ENCODE assay signal across 1 cellular context in genomic region chr21:33642027-33642895, GRCh38.
TF ChIP-seq lines count a peak whose summit lies in the region.

Gene ITSN1 (plus strand): TSS chr21:33642501. CDS start chr21:33718829, 76,328 bp downstream.

TF ChIP-seq in HepG2, 621 proteins besides CTCF, POLR2A, EP300 and RAD21 (continued from another document and continues in another):
- TF ChIP-seq ARNT2 (CRISPR knock-in tag; IDR thresholded peaks at IDR 0.05; ENCODE audit: low read depth): peak; percentile 20
- no peak for TF ChIP-seq SRSF9 (IDR thresholded peaks at IDR 0.05; ENCODE audit: borderline replicate concordance, insufficient read depth, low read depth, low read length, poor library complexity, severe bottlenecking)
- TF ChIP-seq ZBTB1 (CRISPR knock-in tag; IDR thresholded peaks at IDR 0.05; ENCODE audit: borderline replicate concordance): no peak
- TF ChIP-seq CBX1 (IDR thresholded peaks at IDR 0.05; ENCODE audit: low read depth): no peak
- no peak for TF ChIP-seq SKIL (CRISPR knock-in tag; IDR thresholded peaks at IDR 0.05; ENCODE audit: borderline replicate concordance)
- TF ChIP-seq ZNF460 (CRISPR knock-in tag; IDR thresholded peaks at IDR 0.05; ENCODE audit: borderline replicate concordance): no peak
- TF ChIP-seq TCF7 (IDR thresholded peaks at IDR 0.05; ENCODE audit: low read depth): no peak
- no peak for TF ChIP-seq RARG (CRISPR knock-in tag; IDR thresholded peaks at IDR 0.05; ENCODE audit: low read depth)
- TF ChIP-seq MZF1 (CRISPR knock-in tag; IDR thresholded peaks at IDR 0.05; ENCODE audit: borderline replicate concordance): no peak
- no peak for TF ChIP-seq TIGD3 (CRISPR knock-in tag; IDR thresholded peaks at IDR 0.05; ENCODE audit: borderline replicate concordance)
- peak; percentile 60; the same call in 1 of the 2 replicates for TF ChIP-seq ARID4A (CRISPR knock-in tag; IDR thresholded peaks at IDR 0.05; ENCODE audit: borderline replicate concordance)
- no peak for TF ChIP-seq ZNF280D (CRISPR knock-in tag; IDR thresholded peaks at IDR 0.05)
- no peak for TF ChIP-seq CEBPZ (IDR thresholded peaks at IDR 0.05; ENCODE audit: low read length)
- no peak for TF ChIP-seq SNAI1 (CRISPR knock-in tag; IDR thresholded peaks at IDR 0.05; ENCODE audit: borderline replicate concordance)
- no peak for TF ChIP-seq ZBTB37 (CRISPR knock-in tag; IDR thresholded peaks at IDR 0.05)
- TF ChIP-seq PREB (CRISPR knock-in tag; IDR thresholded peaks at IDR 0.05): no peak
- no peak for TF ChIP-seq GLI4 (CRISPR knock-in tag; IDR thresholded peaks at IDR 0.05; ENCODE audit: borderline replicate concordance)
- no peak for TF ChIP-seq ZNF513 (CRISPR knock-in tag; conservative IDR thresholded peaks at IDR 0.05)
- no peak for TF ChIP-seq TEAD3 (CRISPR knock-in tag; optimal IDR thresholded peaks at IDR 0.05; ENCODE audit: borderline replicate concordance)
- no peak for TF ChIP-seq ZKSCAN5 (CRISPR knock-in tag; IDR thresholded peaks at IDR 0.05)
- peak; percentile 84 for TF ChIP-seq SAP130 (CRISPR knock-in tag; IDR thresholded peaks at IDR 0.05; ENCODE audit: low read depth)
- TF ChIP-seq ZNF256 (CRISPR knock-in tag; conservative IDR thresholded peaks at IDR 0.05): no peak
- TF ChIP-seq MAX (IDR thresholded peaks at IDR 0.05): peak; percentile 44; the same call in 1 of the 2 replicates
- 0 out of 2 replicates have a peak, but pooled peaks have one; percentile 18 for TF ChIP-seq ZBTB2 (CRISPR knock-in tag; IDR thresholded peaks at IDR 0.05; ENCODE audit: low read depth)
- no peak for TF ChIP-seq FOXJ3 (CRISPR knock-in tag; IDR thresholded peaks at IDR 0.05; ENCODE audit: borderline replicate concordance)
- TF ChIP-seq ZNF737 (CRISPR knock-in tag; IDR thresholded peaks at IDR 0.05; ENCODE audit: borderline replicate concordance): no peak
- TF ChIP-seq HBP1 (CRISPR knock-in tag; IDR thresholded peaks at IDR 0.05; ENCODE audit: low read depth): no peak; the same call in 1 of the 2 replicates
- no peak for TF ChIP-seq MED8 (CRISPR knock-in tag; IDR thresholded peaks at IDR 0.05; ENCODE audit: insufficient replicate concordance)
- no peak for TF ChIP-seq ZNF337 (CRISPR knock-in tag; IDR thresholded peaks at IDR 0.05; ENCODE audit: borderline replicate concordance, low read depth)
- TF ChIP-seq U2AF2 (IDR thresholded peaks at IDR 0.05; ENCODE audit: low read depth, low read length): no peak
- no peak for TF ChIP-seq ZNF749 (CRISPR knock-in tag; IDR thresholded peaks at IDR 0.05; ENCODE audit: borderline replicate concordance)
